In the genomic region with DNA sequence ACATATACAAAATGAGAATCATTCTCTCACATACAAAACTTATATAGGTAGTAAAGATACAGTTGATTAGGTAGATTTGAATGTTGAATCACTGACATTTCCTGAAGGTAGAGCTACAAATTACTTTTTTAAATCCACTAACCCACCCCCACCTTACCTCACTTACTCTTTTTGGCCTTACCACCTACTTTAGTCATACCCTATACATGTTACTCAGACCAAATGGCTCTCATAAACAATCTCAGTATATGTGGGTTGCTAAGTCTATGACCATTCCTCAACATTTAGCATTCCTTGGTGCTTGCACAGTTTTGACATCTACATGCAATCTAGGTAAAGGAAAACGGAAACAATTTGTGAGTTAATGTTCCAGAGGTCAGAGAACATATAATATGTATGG, we compare ENCODE assay signal across 21 cellular contexts.
"Had no signal": no experiment of that assay in that cellular context is flagged by ENCODE, and none has a peak within 500 bp of the region (broad histone marks: within the 10 kb centered on the region; RNA-seq: fewer than 3 reads in every experiment).

No MANE protein-coding gene starts in this region.

- H3K4me3 Mint-ChIP-seq: naive thymus-derived CD4-positive, alpha-beta T cell; nephron progenitor cell had no signal

- H3K27ac Mint-ChIP-seq: nephron progenitor cell had no signal

- H3K4me1 ChIP-seq: colonic mucosa, foreskin keratinocyte, psoas muscle, suprapubic skin, uterus had no signal

- H2AFZ ChIP-seq: hepatocyte had no signal

- ATAC-seq: foreskin keratinocyte; left colon; naive thymus-derived CD4-positive, alpha-beta T cell; psoas muscle; sciatic nerve had no signal

- H3K36me3 ChIP-seq: colonic mucosa, neutrophil, suprapubic skin, tibial artery, uterus had no signal

- H3K9me3 ChIP-seq: colonic mucosa, neutrophil, psoas muscle, suprapubic skin, tibial artery, upper lobe of left lung, uterus had no signal

- H3K4me3 ChIP-seq: colonic mucosa, hepatocyte, psoas muscle, suprapubic skin, tibial artery, upper lobe of left lung, uterus had no signal

- H3K9me3 Mint-ChIP-seq: naive thymus-derived CD4-positive, alpha-beta T cell; nephron progenitor cell had no signal

- H3K4me2 ChIP-seq: hepatocyte had no signal

- H3K27me3 ChIP-seq: colonic mucosa, foreskin keratinocyte, hepatocyte, neutrophil, suprapubic skin, tibial artery, upper lobe of left lung, uterus had no signal

- H3K27ac ChIP-seq: colonic mucosa, foreskin keratinocyte, hepatocyte, neutrophil, psoas muscle, suprapubic skin, tibial artery, upper lobe of left lung, uterus had no signal

- H3K4me1 Mint-ChIP-seq: nephron progenitor cell had no signal

- DNase-seq: colonic mucosa; dermis blood vessel endothelial cell; erythroblast; head of caudate nucleus; kidney; left colon; mesendoderm; naive thymus-derived CD4-positive, alpha-beta T cell; nephron progenitor cell; psoas muscle; stimulated activated CD4-positive, alpha-beta T cell treated with anti-CD3 and anti-CD28 coated beads, Interleukin-2, amount 100 ng/mL, for 24 hours; stimulated activated CD4-positive, alpha-beta T cell treated with anti-CD3 and anti-CD28 coated beads, Interleukin-4, amount 100 ng/mL, for 4 hours; stimulated activated naive CD4-positive, alpha-beta T cell; tibial artery; upper lobe of left lung; uterus had no signal
